8 cellular contexts compared by ENCODE assay signal in the genomic region with DNA sequence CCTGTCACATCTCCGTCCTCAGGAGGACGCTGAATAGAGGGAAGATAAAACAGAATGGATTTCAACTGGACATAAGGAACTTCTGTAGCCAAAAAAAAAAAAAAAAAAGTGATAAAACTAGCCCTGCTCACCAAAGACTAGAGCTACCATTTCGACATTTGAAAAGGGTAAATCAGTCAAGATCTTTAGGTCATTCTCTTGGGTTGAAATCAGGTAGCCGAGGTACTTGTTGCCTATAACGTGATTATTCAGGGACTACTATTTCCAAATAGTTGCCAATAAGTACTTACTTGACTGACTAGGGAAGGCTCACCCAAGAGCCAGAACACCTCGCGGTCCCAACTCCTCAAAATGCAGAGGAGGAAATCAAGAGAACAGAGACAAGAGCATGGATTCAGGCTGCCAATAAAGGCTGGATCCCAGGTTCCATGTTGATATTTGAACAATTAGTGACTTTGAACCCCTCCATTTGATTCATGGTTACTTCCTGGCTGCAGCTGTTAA. TPM values are rescaled to one million over a fixed set of nuclear protein-coding genes. Genes with fewer than 3 reads are reported as not detected.
A peak's percentile ranks its signal among the peaks of the same experiment; 100 is the strongest.
DNase-seq lines count a peak whose midpoint lies in the region; ATAC-seq, FAIRE-seq and TF ChIP-seq lines count a peak whose summit lies in the region.

No MANE protein-coding gene starts in this region.

- peak overlapping the region; percentile 77 for H3K4me3 ChIP-seq in HUES6 (ENCODE audit: low read depth, low read length)
- H3K4me3 ChIP-seq in bronchial epithelial cell (ENCODE audit: low read depth, low read length): peak overlapping the region; percentile 74
- peak overlapping the region; percentile 82 to 87 for H3K4me3 ChIP-seq in muscle layer of colon (ENCODE audit: low read depth in 1 of 2, low read length in 2 of 2)

- ATAC-seq in GM18520 (IDR thresholded peaks at IDR 0.05; ENCODE audit: unreplicated experiment) (no peak), HG03571 (IDR thresholded peaks at IDR 0.05; ENCODE audit: unreplicated experiment) (no peak)

- H3K27ac ChIP-seq in HUES6 (ENCODE audit: low read depth, low read length) (no peak overlapping the region), muscle layer of colon (ENCODE audit: low read depth, low read length) (peak overlapping the region; percentile 80)

- no peak for FAIRE-seq in bronchial epithelial cell (lab: Jason Lieb, UNC)

- no peak for TF ChIP-seq CTCF in bronchial epithelial cell (IDR thresholded peaks at IDR 0.05; ENCODE audit: insufficient read depth, low read length, severe bottlenecking)

- peak overlapping the region; percentile 94 for H3K9ac ChIP-seq in HUES6 (ENCODE audit: low read length)
- peak overlapping the region; percentile 96 for H3K9ac ChIP-seq in muscle layer of colon (ENCODE audit: low read length)

- H3K4me1 ChIP-seq in HUES6 (ENCODE audit: control insufficient read depth, insufficient read depth, low read length) (peaks cover 11% of the 10 kb centered on the region; the same call in 1 of the 2 replicates), muscle layer of colon (ENCODE audit: insufficient read depth, low read length) (peaks cover 45% of the 10 kb centered on the region)

- DNase-seq in ACHN (peak; percentile 21), bronchial epithelial cell (ENCODE audit: low read depth) (no peak), NCI-H2029 treated with DMSO at 0.1 percent for 48 hours (lab: John Stamatoyannopoulos, UW) (no peak), KBM-7 (no peak)

- in situ Hi-C loops in ACHN (cut with HindIII; ENCODE audit: low pct_ligation_motif_present, low pct_unique_long_range_greater_than_20kb, low sequenced_read_pairs): no loop called here
- in situ Hi-C loops in KBM-7 (cut with MboI; ENCODE audit: low pct_unique_long_range_greater_than_20kb, low sequenced_read_pairs): no loop called here

- H3K27me3 ChIP-seq in HUES6 (ENCODE audit: control insufficient read depth, insufficient read depth, low read length) (0 out of 2 replicates have a peak, but pooled peaks cover 4% of the 10 kb centered on the region), bronchial epithelial cell (ENCODE audit: control insufficient read depth, insufficient read depth, low read length) (no peaks in the 10 kb centered on the region), muscle layer of colon (ENCODE audit: control insufficient read depth in 1 of 2, insufficient read depth in 2 of 2, low read length in 2 of 2) (no peaks in the 10 kb centered on the region)

- H3K36me3 ChIP-seq in HUES6 (ENCODE audit: control insufficient read depth, insufficient read depth, low read length): 0 out of 2 replicates have a peak, but pooled peaks cover 7% of the 10 kb centered on the region
- H3K36me3 ChIP-seq in bronchial epithelial cell (ENCODE audit: control insufficient read depth, insufficient read depth, low read length): no peaks in the 10 kb centered on the region
- no peaks in the 10 kb centered on the region for H3K36me3 ChIP-seq in muscle layer of colon (ENCODE audit: insufficient read depth, low read length)

- H3K9me3 ChIP-seq in HUES6 (ENCODE audit: control insufficient read depth, insufficient read depth, low read depth, low read length) (peaks cover 2% of the 10 kb centered on the region; the same call in 1 of the 2 replicates), muscle layer of colon (ENCODE audit: low read length) (no peaks in the 10 kb centered on the region)

RNA-seq across cellular contexts. Expression of a gene that starts 2.0 kb away (rescaled TPM):
- 68.0 and 68.7 TPM in 2 replicates for total RNA-seq in bronchial epithelial cell
